Comparison of ENCODE assay signal across 10 cellular contexts in genomic region chr3:171269557-171269956, GRCh38.
DNase-seq lines count a peak whose midpoint lies in the region; ATAC-seq and TF ChIP-seq lines count a peak whose summit lies in the region.
"Had no signal": no experiment of that assay in that cellular context is flagged by ENCODE, and none has a peak within 500 bp of the region (broad histone marks: within the 10 kb centered on the region; RNA-seq: fewer than 3 reads in every experiment).

No MANE protein-coding gene starts in this region.

- H3K27ac ChIP-seq in coronary artery (no peak overlapping the region), ascending aorta (no peak overlapping the region), lower lobe of right lung (no peak overlapping the region)

- H3K36me3 ChIP-seq in BE2C (no peaks in the 10 kb centered on the region), ascending aorta (no peaks in the 10 kb centered on the region), lower lobe of right lung (no peaks in the 10 kb centered on the region)

- intact Hi-C loops in ascending aorta (cut with DNase I) (no loop called here), lower lobe of right lung (cut with DNase I) (no loop called here)

- no peak for TF ChIP-seq CTCF in coronary artery (IDR thresholded peaks at IDR 0.05)
- no peak for TF ChIP-seq CTCF in BE2C (IDR thresholded peaks at IDR 0.05; ENCODE audit: low read depth, low read length)
- no peak for TF ChIP-seq CTCF in ascending aorta (IDR thresholded peaks at IDR 0.05)
- TF ChIP-seq CTCF in lower lobe of right lung (IDR thresholded peaks at IDR 0.05) = no peak

- H3K4me1 ChIP-seq in BE2C (peaks cover 3% of the 10 kb centered on the region), ascending aorta (peaks cover 5 to 13% of the 10 kb centered on the region in 2 donors), lower lobe of right lung (peaks cover 21% of the 10 kb centered on the region)

- H3K9me3 ChIP-seq in BE2C (no peaks in the 10 kb centered on the region), ascending aorta (no peaks in the 10 kb centered on the region), lower lobe of right lung (no peaks in the 10 kb centered on the region)

- H3K4me3 ChIP-seq in coronary artery = peak overlapping the region; percentile 36
- no peak overlapping the region for H3K4me3 ChIP-seq in BE2C (ENCODE audit: low read depth, low read length)
- no peak overlapping the region for H3K4me3 ChIP-seq in ascending aorta
- no peak overlapping the region for H3K4me3 ChIP-seq in lower lobe of right lung

- TF ChIP-seq POLR2A in GM18505 (IDR thresholded peaks at IDR 0.05; ENCODE audit: borderline replicate concordance, extremely low read depth, insufficient read depth, insufficient read length) = no peak

- DNase-seq in coronary artery (ENCODE audit: low spot score) (no peak), NCI-H345 (lab: John Stamatoyannopoulos, UW) (no peak), BE2C (no peak), ascending aorta (ENCODE audit: low spot score in 2 of 2) (no peak), lower lobe of right lung (no peak)
- DNase-seq: activated effector memory CD4-positive, alpha-beta T cell treated with anti-CD3 and anti-CD28 coated beads, Interleukin-2, amount 50 U/mL, for 16 hours; T1000 had no signal

- peak; percentile 47 for ATAC-seq in GM18505 (IDR thresholded peaks at IDR 0.05; ENCODE audit: unreplicated experiment)
- peak; percentile 49 for ATAC-seq in GM21423 (IDR thresholded peaks at IDR 0.05; ENCODE audit: unreplicated experiment)
- ATAC-seq in HG03565 (IDR thresholded peaks at IDR 0.05; ENCODE audit: unreplicated experiment) = peak; percentile 43
- ATAC-seq in lower lobe of right lung = no peak

- H3K27me3 ChIP-seq in BE2C (no peaks in the 10 kb centered on the region), ascending aorta (no peaks in the 10 kb centered on the region), lower lobe of right lung (ENCODE audit: low read depth) (no peaks in the 10 kb centered on the region)

Comparison
In these comparisons a context has a peak if more than half of its experiments do, and no peak if none do; other contexts are left out.
1. ATAC-seq: peak in GM18505 (single experiment), GM21423 (single experiment) and HG03565 (single experiment); none in lower lobe of right lung (0 of 2).